Comparison of ENCODE assay signal across 1 cellular context in the genomic region with DNA sequence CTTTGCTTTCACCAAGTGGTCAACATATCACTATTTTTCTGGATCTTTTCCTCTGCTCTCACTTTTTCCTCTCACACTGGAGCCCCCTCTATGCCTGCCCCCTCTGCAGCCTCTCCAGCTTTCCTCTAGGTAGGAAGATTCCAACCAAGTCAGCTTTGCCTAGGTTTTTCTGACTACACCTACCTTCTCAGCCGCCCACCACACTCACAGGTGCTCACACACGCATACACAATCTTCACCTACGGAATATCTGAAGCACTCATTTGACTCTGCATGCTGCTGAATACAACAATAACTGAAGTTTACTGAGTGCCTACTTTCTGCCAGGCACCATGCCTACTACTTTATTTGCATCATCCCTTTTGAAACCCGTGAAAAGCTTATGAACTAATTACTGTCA.
TF ChIP-seq lines count a peak whose summit lies in the region.

No MANE protein-coding gene starts in this region.

TF ChIP-seq in HCT116, 20 proteins besides CTCF, POLR2A, EP300 and RAD21 (continued from another document):
- TF ChIP-seq, protein P1, sequence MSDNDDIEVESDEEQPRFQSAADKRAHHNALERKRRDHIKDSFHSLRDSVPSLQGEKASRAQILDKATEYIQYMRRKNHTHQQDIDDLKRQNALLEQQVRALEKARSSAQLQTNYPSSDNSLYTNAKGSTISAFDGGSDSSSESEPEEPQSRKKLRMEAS (IDR thresholded peaks at IDR 0.05): no peak
